In the genomic region with DNA sequence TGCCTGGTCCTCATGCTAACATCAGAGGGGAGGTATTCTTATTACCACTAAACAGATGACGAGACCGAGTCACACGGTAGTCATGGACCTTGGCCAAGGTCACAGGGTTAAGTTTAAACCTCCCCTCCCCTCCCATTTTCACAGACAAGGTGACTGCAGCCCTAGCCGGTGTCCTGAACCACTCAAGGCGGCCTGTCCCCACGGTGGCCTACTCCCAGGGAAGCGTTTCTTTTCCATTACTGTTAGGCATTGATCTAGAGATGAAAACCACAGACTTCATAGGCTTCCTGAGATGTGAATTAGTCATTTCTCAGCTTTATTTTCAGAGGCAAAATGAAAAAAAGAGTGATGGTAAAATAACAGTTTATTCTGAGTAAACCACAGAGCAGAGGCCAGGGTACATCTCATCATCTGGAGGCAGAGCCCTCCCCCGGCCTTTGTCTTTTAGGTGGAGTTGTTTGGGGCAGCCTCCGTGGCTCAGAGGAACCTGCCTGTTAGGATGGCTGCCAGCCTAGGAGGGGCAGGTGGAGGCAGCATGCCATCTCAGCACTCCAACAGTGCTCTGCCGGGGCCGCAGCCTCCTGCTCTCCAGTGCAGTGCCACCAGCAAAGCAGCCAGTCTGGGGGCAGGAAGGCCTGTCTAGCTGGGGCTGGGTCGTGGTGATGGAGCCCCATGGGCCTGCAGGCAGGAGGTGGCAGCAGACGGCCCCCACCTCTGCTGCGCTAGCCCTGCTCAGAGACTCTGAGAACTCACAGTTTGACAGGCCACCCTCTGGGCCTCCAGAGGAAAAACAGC, we compare ENCODE assay signal across 8 cellular contexts.
DNase-seq lines count a peak whose midpoint lies in the region; ATAC-seq, FAIRE-seq and TF ChIP-seq lines count a peak whose summit lies in the region.

No MANE protein-coding gene starts in this region.

- DNase-seq in WERI-Rb-1, result no peak
- no peak for DNase-seq in breast epithelium (ENCODE audit: low spot score in 2 of 2)
- DNase-seq in mesothelial cell of epicardium (ENCODE audit: low spot score in 2 of 2, unreplicated experiment in 2 of 2), result no peak
- DNase-seq in D721Med (ENCODE audit: insufficient read length, low spot score), result no peak
- no peak for DNase-seq in 8988T

- no peak overlapping the region for H3K4me3 Mint-ChIP-seq in mesothelial cell of epicardium
- H3K4me3 Mint-ChIP-seq in stimulated activated memory B cell treated with anti-CD40 and anti-IgM and Interleukin-4, amounts not matched to agents 10 μg/mL and 1 μg/mL and 100 μg/mL, for 72 hours, result peak overlapping the region; percentile 100

- H3K27me3 ChIP-seq in WERI-Rb-1 (ENCODE audit: insufficient read depth, low read depth, severe bottlenecking), result no peaks in the 10 kb centered on the region
- H3K27me3 ChIP-seq in breast epithelium, result no peaks in the 10 kb centered on the region

- peaks cover 16% of the 10 kb centered on the region for H3K36me3 Mint-ChIP-seq in mesothelial cell of epicardium
- H3K36me3 Mint-ChIP-seq in stimulated activated memory B cell treated with anti-CD40 and anti-IgM and Interleukin-4, amounts not matched to agents 10 μg/mL and 1 μg/mL and 100 μg/mL, for 72 hours, result peaks cover 56% of the 10 kb centered on the region

- H3K27ac Mint-ChIP-seq in mesothelial cell of epicardium, result peak overlapping the region; percentile 59
- peak overlapping the region; percentile 97 for H3K27ac Mint-ChIP-seq in stimulated activated memory B cell treated with anti-CD40 and anti-IgM and Interleukin-4, amounts not matched to agents 10 μg/mL and 1 μg/mL and 100 μg/mL, for 72 hours

- H3K27ac ChIP-seq in WERI-Rb-1, result no peak overlapping the region
- peak overlapping the region; percentile 65 to 77 for H3K27ac ChIP-seq in breast epithelium

- no peaks in the 10 kb centered on the region for H3K27me3 Mint-ChIP-seq in mesothelial cell of epicardium (ENCODE audit: low read depth)
- H3K27me3 Mint-ChIP-seq in stimulated activated memory B cell treated with anti-CD40 and anti-IgM and Interleukin-4, amounts not matched to agents 10 μg/mL and 1 μg/mL and 100 μg/mL, for 72 hours, result no peaks in the 10 kb centered on the region

- peaks cover 3% of the 10 kb centered on the region for H3K9me3 ChIP-seq in WERI-Rb-1 (ENCODE audit: severe bottlenecking)
- no peaks in the 10 kb centered on the region for H3K9me3 ChIP-seq in breast epithelium

- TF ChIP-seq CTCF in WERI-Rb-1 (IDR thresholded peaks at IDR 0.05; ENCODE audit: low read depth, low read length) (peak; percentile 19; the same call in 1 of the 2 replicates), breast epithelium (IDR thresholded peaks at IDR 0.05) (no peak), mesothelial cell of epicardium (IDR thresholded peaks at IDR 0.05; ENCODE audit: unreplicated experiment) (no peak), D721Med (IDR thresholded peaks at IDR 0.05; ENCODE audit: insufficient read depth, missing control alignments) (no peak)

- no peak for FAIRE-seq in D721Med (lab: Jason Lieb, UNC)

- ATAC-seq in GM18870 (IDR thresholded peaks at IDR 0.05; ENCODE audit: unreplicated experiment), result peak; percentile 46
- peak; percentile 41 for ATAC-seq in HG03565 (IDR thresholded peaks at IDR 0.05; ENCODE audit: unreplicated experiment)
- peak; percentile 78 for ATAC-seq in stimulated activated memory B cell treated with anti-CD40 and anti-IgM and Interleukin-4, amounts not matched to agents 10 μg/mL and 1 μg/mL and 100 μg/mL, for 72 hours

- no peaks in the 10 kb centered on the region for H3K36me3 ChIP-seq in WERI-Rb-1
- H3K36me3 ChIP-seq in breast epithelium, result no peaks in the 10 kb centered on the region

- intact Hi-C loops in breast epithelium (cut with DNase I; ENCODE audit: low total_unique reads), result no loop called here

- H3K4me3 ChIP-seq in WERI-Rb-1 (ENCODE audit: low read depth, low read length) (no peak overlapping the region), breast epithelium (no peak overlapping the region)

- H3K4me1 ChIP-seq in breast epithelium, result peaks cover 0 to 9% of the 10 kb centered on the region in 2 donors

- H3K9me3 Mint-ChIP-seq in mesothelial cell of epicardium, result peaks cover 20% of the 10 kb centered on the region
- no peaks in the 10 kb centered on the region for H3K9me3 Mint-ChIP-seq in stimulated activated memory B cell treated with anti-CD40 and anti-IgM and Interleukin-4, amounts not matched to agents 10 μg/mL and 1 μg/mL and 100 μg/mL, for 72 hours

- H3K4me1 Mint-ChIP-seq in mesothelial cell of epicardium, result peaks cover 31% of the 10 kb centered on the region
- peaks cover 97% of the 10 kb centered on the region for H3K4me1 Mint-ChIP-seq in stimulated activated memory B cell treated with anti-CD40 and anti-IgM and Interleukin-4, amounts not matched to agents 10 μg/mL and 1 μg/mL and 100 μg/mL, for 72 hours

- TF ChIP-seq POLR2A in breast epithelium (IDR thresholded peaks at IDR 0.05), result no peak
